In genomic region chr5:169637856-169638190, GRCh38 we compare ENCODE assay signal across 8 cellular contexts. TPM values are rescaled to one million over a fixed set of nuclear protein-coding genes. Genes with fewer than 3 reads are reported as not detected.
DNase-seq lines count a peak whose midpoint lies in the region; ATAC-seq lines count a peak whose summit lies in the region.

No MANE protein-coding gene starts in this region.

- peak; percentile 65 for ATAC-seq in GM19455 (IDR thresholded peaks at IDR 0.05; ENCODE audit: unreplicated experiment)
- peak; percentile 57 for ATAC-seq in HG03460 (IDR thresholded peaks at IDR 0.05; ENCODE audit: unreplicated experiment)
- peak; percentile 58 for ATAC-seq in Right ventricle myocardium superior (ENCODE audit: poor library complexity)

- peak; percentile 67 for DNase-seq in activated CD4-positive, alpha-beta T cell treated with anti-CD3 and anti-CD28 coated beads, Interleukin-2, amount 50 U/mL, for 1 hour
- no peak for DNase-seq in Right ventricle myocardium superior
- peak; percentile 48 for DNase-seq in stimulated activated CD8-positive, alpha-beta memory T cell treated with anti-CD3 and anti-CD28 coated beads, Interleukin-12 subunit alpha, Interleukin-12 subunit beta, amount 100 ng/mL, for 4 hours (ENCODE audit: low read depth)
- no peak for DNase-seq in GDM1 (lab: John Stamatoyannopoulos, UW)
- no peak for DNase-seq in HuH-7 (ENCODE audit: low spot score)
- no peak for DNase-seq in globus pallidus (ENCODE audit: low spot score)

- intact Hi-C loops in Right ventricle myocardium superior (cut with DNase I), result no loop called here

RNA-seq across cellular contexts. Expression of gene DOCK2, which starts 0.7 kb away (rescaled TPM):
- 6.3 TPM for total RNA-seq in Right ventricle myocardium superior

RNA-seq across cellular contexts. Expression of gene SPDL1, which starts 54.2 kb away (rescaled TPM):
- total RNA-seq in Right ventricle myocardium superior, result 3.4 TPM

Comparison
In these comparisons a context has a peak if more than half of its experiments do, and no peak if none do; other contexts are left out.
1. DNase-seq: peak in activated CD4-positive, alpha-beta T cell treated with anti-CD3 and anti-CD28 coated beads, Interleukin-2, amount 50 U/mL, for 1 hour (single experiment) and stimulated activated CD8-positive, alpha-beta memory T cell treated with anti-CD3 and anti-CD28 coated beads, Interleukin-12 subunit alpha, Interleukin-12 subunit beta, amount 100 ng/mL, for 4 hours (single experiment); none in Right ventricle myocardium superior (single experiment), GDM1 (single experiment), HuH-7 (single experiment) and globus pallidus (single experiment).
2. Peak in every context shown above with its lines, with median percentiles within 50 percentile points of each other: ATAC-seq.